Comparison of ENCODE assay signal across 19 cellular contexts in genomic region chr12:84165998-84166571, GRCh38.
DNase-seq lines count a peak whose midpoint lies in the region; TF ChIP-seq lines count a peak whose summit lies in the region.
"Had no signal": no experiment of that assay in that cellular context is flagged by ENCODE, and none has a peak within 500 bp of the region (broad histone marks: within the 10 kb centered on the region; RNA-seq: fewer than 3 reads in every experiment).

No MANE protein-coding gene starts in this region.

- H3K27me3 ChIP-seq in SU-DHL-6 (ENCODE audit: low read length) (no peaks in the 10 kb centered on the region), tibial nerve (no peaks in the 10 kb centered on the region)

- H3K9me2 ChIP-seq in SU-DHL-6 (replicated peaks; ENCODE audit: insufficient read depth, low read length): no peaks in the 10 kb centered on the region

- H2AFZ ChIP-seq in SU-DHL-6 (ENCODE audit: low read depth, low read length, severe bottlenecking): peak overlapping the region; percentile 21
- H2AFZ ChIP-seq: GM23248 had no signal

- no peaks in the 10 kb centered on the region for H4K20me1 ChIP-seq in SU-DHL-6 (ENCODE audit: low read depth, low read length)

- no peaks in the 10 kb centered on the region for H3K9me3 ChIP-seq in SU-DHL-6 (ENCODE audit: insufficient read depth, low read length)
- H3K9me3 ChIP-seq in tibial nerve: no peaks in the 10 kb centered on the region

- H3K4me3 ChIP-seq in SU-DHL-6 (ENCODE audit: insufficient read depth, low read length, poor library complexity, severe bottlenecking) (no peak overlapping the region), tibial nerve (no peak overlapping the region)
- H3K4me3 ChIP-seq: GM12878, GM23248 had no signal

- no peak for TF ChIP-seq POLR2A in tibial nerve (IDR thresholded peaks at IDR 0.05)

- H3K36me3 ChIP-seq in SU-DHL-6 (ENCODE audit: low read length) (no peaks in the 10 kb centered on the region), tibial nerve (no peaks in the 10 kb centered on the region)

- no peaks in the 10 kb centered on the region for H3F3A ChIP-seq in SU-DHL-6 (ENCODE audit: insufficient read depth)

- no peak overlapping the region for H3K4me2 ChIP-seq in SU-DHL-6 (ENCODE audit: low read depth, low read length, poor library complexity, severe bottlenecking)

- no peaks in the 10 kb centered on the region for H3K4me1 ChIP-seq in tibial nerve

- no peak overlapping the region for H3K9ac ChIP-seq in SU-DHL-6 (ENCODE audit: low read length)
- H3K9ac ChIP-seq: GM23248 had no signal

- H3K79me2 ChIP-seq in SU-DHL-6 (ENCODE audit: insufficient read depth, low read length): no peaks in the 10 kb centered on the region

- TF ChIP-seq CTCF in 22Rv1 (IDR thresholded peaks at IDR 0.05): no peak
- TF ChIP-seq CTCF in SU-DHL-6 (IDR thresholded peaks at IDR 0.05; ENCODE audit: insufficient read depth, low read length, poor library complexity, severe bottlenecking): no peak
- no peak for TF ChIP-seq CTCF in tibial nerve (IDR thresholded peaks at IDR 0.05)

- WGBS in tibial nerve, 2 donors: 60 to 69% methylated on average over 2 of the region's 2 CpGs

- DNase-seq in NCI-H146 (lab: John Stamatoyannopoulos, UW) (peak; percentile 6), NCI-H146 treated with DMSO at 0.1 percent for 48 hours (lab: John Stamatoyannopoulos, UW; ENCODE audit: unreplicated experiment) (no peak), DMS53 treated with DMSO at 0.1 percent for 48 hours (lab: John Stamatoyannopoulos, UW; ENCODE audit: unreplicated experiment) (peak; percentile 22), KBM-7 (no peak), mesenteric fat pad (ENCODE audit: low spot score) (no peak), tibial nerve (ENCODE audit: low spot score in 2 of 2) (no peak)
- DNase-seq: 8988T; C1 segment of cervical spinal cord; Calu3; CD4-positive, alpha-beta memory T cell; DMS79; EL; GDM1; GM23248; H7; HCEC 1CT had no signal

- H3K27ac ChIP-seq in 22Rv1 (0 out of 2 replicates have a peak overlapping the region, but pooled peaks have one; percentile 0), SU-DHL-6 (ENCODE audit: low read depth, low read length) (no peak overlapping the region), tibial nerve (no peak overlapping the region)
- H3K27ac ChIP-seq: GM23248 had no signal

- in situ Hi-C loops in KBM-7 (cut with MboI; ENCODE audit: low pct_unique_long_range_greater_than_20kb, low sequenced_read_pairs): no loop called here

- TF ChIP-seq EP300 in tibial nerve (IDR thresholded peaks at IDR 0.05): no peak

Comparison
In these comparisons a context has a peak if more than half of its experiments do, and no peak if none do; other contexts are left out.
1. DNase-seq: peak in NCI-H146 (single experiment) and DMS53 treated with DMSO at 0.1 percent for 48 hours (single experiment); none in NCI-H146 treated with DMSO at 0.1 percent for 48 hours (single experiment), KBM-7 (single experiment), mesenteric fat pad (single experiment) and tibial nerve (0 of 2).